ENCODE assay signal across 12 cellular contexts in genomic region chr3:13009946-13010315, GRCh38.
A peak's percentile ranks its signal among the peaks of the same experiment; 100 is the strongest.
DNase-seq lines count a peak whose midpoint lies in the region; ATAC-seq and TF ChIP-seq lines count a peak whose summit lies in the region.
"Had no signal": no experiment of that assay in that cellular context is flagged by ENCODE, and none has a peak within 500 bp of the region (broad histone marks: within the 10 kb centered on the region; RNA-seq: fewer than 3 reads in every experiment).

No MANE protein-coding gene starts in this region.

- peak overlapping the region; percentile 96 for H3K27ac Mint-ChIP-seq in activated naive CD4-positive, alpha-beta T cell treated with anti-CD3 and anti-CD28 coated beads, Interleukin-2, amount 10 ng/mL, durations not matched to agents 7 days and 5 days
- peak overlapping the region; percentile 100 for H3K27ac Mint-ChIP-seq in T-helper 17 cell

- no peaks in the 10 kb centered on the region for H3K9me3 ChIP-seq in T-helper 17 cell (ENCODE audit: control insufficient read depth, low read length, poor library complexity, severe bottlenecking)
- no peaks in the 10 kb centered on the region for H3K9me3 ChIP-seq in left lung
- no peaks in the 10 kb centered on the region for H3K9me3 ChIP-seq in transverse colon
- H3K9me3 ChIP-seq: esophagus muscularis mucosa had no signal

- peak overlapping the region; percentile 23 to 96 for H3K27ac ChIP-seq in left lung
- peak overlapping the region; percentile 34 to 87 (median 82) for H3K27ac ChIP-seq in transverse colon
- H3K27ac ChIP-seq: cardiac muscle cell, esophagus muscularis mucosa had no signal

- H3K9me3 Mint-ChIP-seq in activated naive CD4-positive, alpha-beta T cell treated with anti-CD3 and anti-CD28 coated beads, Interleukin-2, amount 10 ng/mL, durations not matched to agents 7 days and 5 days: no peaks in the 10 kb centered on the region

- TF ChIP-seq CTCF in left lung (IDR thresholded peaks at IDR 0.05) (no peak), transverse colon (IDR thresholded peaks at IDR 0.05) (no peak)

- TF ChIP-seq POLR2A in transverse colon (IDR thresholded peaks at IDR 0.05): no peak

- H3K4me1 ChIP-seq in left lung (peaks cover 4 to 100% of the 10 kb centered on the region in 2 donors), transverse colon (peaks cover 2 to 34% (median 12%) of the 10 kb centered on the region in 4 donors)

- H3K27me3 ChIP-seq in left lung (no peaks in the 10 kb centered on the region), transverse colon (no peaks in the 10 kb centered on the region)
- H3K27me3 ChIP-seq: cardiac muscle cell, esophagus muscularis mucosa had no signal

- ATAC-seq in T-helper 17 cell (no peak), left lung (no peak)

- in situ Hi-C loops in transverse colon (cut with MboI; ENCODE audit: low pct_ligation_motif_present in 1 of 4, low pct_unique_long_range_greater_than_20kb in 1 of 4, low sequenced_read_pairs in 3 of 4): no loop called here

- no peak for DNase-seq in activated naive CD4-positive, alpha-beta T cell treated with anti-CD3 and anti-CD28 coated beads, Interleukin-2, amount 10 ng/mL, durations not matched to agents 7 days and 5 days
- DNase-seq in activated naive CD4-positive, alpha-beta T cell treated with anti-CD3 and anti-CD28 coated beads, Interleukin-2, amount 50 U/mL, for 16 hours: no peak
- DNase-seq in T-helper 17 cell (no peak), left lung (peak in 1 of 2 donors; percentile 26), transverse colon (no peak), H4 (ENCODE audit: low spot score) (no peak), superior temporal gyrus (ENCODE audit: extremely low spot score) (no peak), HUDEP-2 (lab: John Stamatoyannopoulos, UW; ENCODE audit: unreplicated experiment in 76 of 76) (no peak)
- DNase-seq: NCI-H1105 treated with DMSO at 0.1 percent for 48 hours, NCI-H524 had no signal

- H3K4me1 Mint-ChIP-seq in activated naive CD4-positive, alpha-beta T cell treated with anti-CD3 and anti-CD28 coated beads, Interleukin-2, amount 10 ng/mL, durations not matched to agents 7 days and 5 days: peaks cover 87% of the 10 kb centered on the region
- H3K4me1 Mint-ChIP-seq in T-helper 17 cell: peaks cover 70% of the 10 kb centered on the region

- TF ChIP-seq EP300 in transverse colon (IDR thresholded peaks at IDR 0.05; ENCODE audit: low read depth): no peak

- H3K36me3 ChIP-seq in left lung: no peaks in the 10 kb centered on the region
- H3K36me3 ChIP-seq in transverse colon: no peaks in the 10 kb centered on the region
- H3K36me3 ChIP-seq: cardiac muscle cell, esophagus muscularis mucosa had no signal

- WGBS in transverse colon (ENCODE audit: low coverage in 1 of 2), 2 donors: 93 to 100% methylated on average over 1 to 7 of the region's 7 CpGs

- H3K4me3 ChIP-seq in left lung (peak overlapping the region in 1 of 2 donors; percentile 16), transverse colon (no peak overlapping the region)
- H3K4me3 ChIP-seq: cardiac muscle cell, esophagus muscularis mucosa had no signal

- H3K27me3 Mint-ChIP-seq in activated naive CD4-positive, alpha-beta T cell treated with anti-CD3 and anti-CD28 coated beads, Interleukin-2, amount 10 ng/mL, durations not matched to agents 7 days and 5 days: no peaks in the 10 kb centered on the region
- H3K27me3 Mint-ChIP-seq in T-helper 17 cell: no peaks in the 10 kb centered on the region

- intact Hi-C loops in left lung (cut with DNase I): no loop called here
- intact Hi-C loops in transverse colon (cut with DNase I; ENCODE audit: low total_unique reads): no loop called here

- CTCF ChIA-PET in activated naive CD4-positive, alpha-beta T cell treated with anti-CD3 and anti-CD28 coated beads, Interleukin-2, amount 10 ng/mL, durations not matched to agents 7 days and 5 days (lab: Charles Lee): interaction anchor here (1.1 to 2.2 kb wide), 5 partner anchors 11 to 82 kb away, joined by 3 to 10 read pairs (median 6); no protein-coding TSS in a partner anchor

- H3K4me3 Mint-ChIP-seq in activated naive CD4-positive, alpha-beta T cell treated with anti-CD3 and anti-CD28 coated beads, Interleukin-2, amount 10 ng/mL, durations not matched to agents 7 days and 5 days: peak overlapping the region; percentile 71
- H3K4me3 Mint-ChIP-seq in T-helper 17 cell: peak overlapping the region; percentile 87

- H3K36me3 Mint-ChIP-seq in activated naive CD4-positive, alpha-beta T cell treated with anti-CD3 and anti-CD28 coated beads, Interleukin-2, amount 10 ng/mL, durations not matched to agents 7 days and 5 days: peaks cover 58% of the 10 kb centered on the region
- H3K36me3 Mint-ChIP-seq in T-helper 17 cell (ENCODE audit: low read depth): peaks cover 8% of the 10 kb centered on the region
